1 cellular context compared by ENCODE assay signal in genomic region chr6:30260036-30260504, GRCh38.
TF ChIP-seq lines count a peak whose summit lies in the region.

No MANE protein-coding gene starts in this region.

TF ChIP-seq in GM23338, 12 proteins besides CTCF, POLR2A, EP300 and RAD21 (continued from another document):
- TF ChIP-seq ZNF462 (CRISPR knock-in tag; IDR thresholded peaks at IDR 0.05), result no peak
- no peak for TF ChIP-seq ZNF114 (CRISPR knock-in tag; IDR thresholded peaks at IDR 0.05)
- TF ChIP-seq NANOG (IDR thresholded peaks at IDR 0.05; ENCODE audit: borderline replicate concordance), result no peak
